20 cellular contexts compared by ENCODE assay signal in genomic region chr9:26243298-26243697, GRCh38.
"Had no signal": no experiment of that assay in that cellular context is flagged by ENCODE, and none has a peak within 500 bp of the region (broad histone marks: within the 10 kb centered on the region; RNA-seq: fewer than 3 reads in every experiment).

No MANE protein-coding gene starts in this region.

- H3K27ac ChIP-seq: cardiac muscle cell, neutrophil, thyroid gland, WERI-Rb-1 had no signal

- H3K9me3 Mint-ChIP-seq: endodermal cell had no signal

- DNase-seq: activated CD4-positive, alpha-beta memory T cell treated with anti-CD3 and anti-CD28 coated beads for 36 hours; activated CD4-positive, alpha-beta T cell treated with anti-CD3 and anti-CD28 coated beads for 36 hours; activated CD8-positive, alpha-beta memory T cell treated with anti-CD3 and anti-CD28 coated beads, Interleukin-2, amount 10 ng/mL, durations not matched to agents 7 days and 5 days; activated naive CD4-positive, alpha-beta T cell; activated naive CD8-positive, alpha-beta T cell treated with anti-CD3 and anti-CD28 coated beads, Interleukin-2, amount 10 ng/mL, durations not matched to agents 7 days and 5 days; endodermal cell; foreskin melanocyte; glutamatergic neuron; hippocampal formation; left cardiac atrium; mesendoderm; naive thymus-derived CD4-positive, alpha-beta T cell; stimulated activated CD4-positive, alpha-beta T cell treated with anti-CD3 and anti-CD28 coated beads, Interleukin-2, amount 100 ng/mL, for 24 hours; stimulated activated naive CD4-positive, alpha-beta T cell treated with Interleukin-2 at 50 U/mL for 16 hours; T-helper 17 cell; thyroid gland; WERI-Rb-1 had no signal

- H3K4me3 ChIP-seq: cardiac muscle cell, thyroid gland had no signal

- H3K27ac Mint-ChIP-seq: activated CD4-positive, alpha-beta memory T cell treated with anti-CD3 and anti-CD28 coated beads for 36 hours; activated CD4-positive, alpha-beta T cell treated with anti-CD3 and anti-CD28 coated beads for 36 hours; activated CD8-positive, alpha-beta memory T cell treated with anti-CD3 and anti-CD28 coated beads, Interleukin-2, amount 10 ng/mL, durations not matched to agents 7 days and 5 days; activated naive CD8-positive, alpha-beta T cell treated with anti-CD3 and anti-CD28 coated beads, Interleukin-2, amount 10 ng/mL, durations not matched to agents 7 days and 5 days; endodermal cell; naive thymus-derived CD4-positive, alpha-beta T cell; T-helper 17 cell had no signal

- H3K36me3 ChIP-seq: cardiac muscle cell, neutrophil, thyroid gland, WERI-Rb-1 had no signal

- H3K36me3 Mint-ChIP-seq: activated CD4-positive, alpha-beta memory T cell treated with anti-CD3 and anti-CD28 coated beads for 36 hours; activated CD8-positive, alpha-beta memory T cell treated with anti-CD3 and anti-CD28 coated beads, Interleukin-2, amount 10 ng/mL, durations not matched to agents 7 days and 5 days; activated naive CD8-positive, alpha-beta T cell treated with anti-CD3 and anti-CD28 coated beads, Interleukin-2, amount 10 ng/mL, durations not matched to agents 7 days and 5 days had no signal

- H3K9me3 ChIP-seq: neutrophil, thyroid gland had no signal

- FAIRE-seq: urothelium cell line had no signal

- H3K4me1 Mint-ChIP-seq: activated CD4-positive, alpha-beta T cell treated with anti-CD3 and anti-CD28 coated beads for 36 hours; activated CD8-positive, alpha-beta memory T cell treated with anti-CD3 and anti-CD28 coated beads, Interleukin-2, amount 10 ng/mL, durations not matched to agents 7 days and 5 days; activated naive CD8-positive, alpha-beta T cell treated with anti-CD3 and anti-CD28 coated beads, Interleukin-2, amount 10 ng/mL, durations not matched to agents 7 days and 5 days; endodermal cell; naive thymus-derived CD4-positive, alpha-beta T cell; T-helper 17 cell had no signal

- H3K27me3 Mint-ChIP-seq: activated CD4-positive, alpha-beta memory T cell treated with anti-CD3 and anti-CD28 coated beads for 36 hours; activated CD4-positive, alpha-beta T cell treated with anti-CD3 and anti-CD28 coated beads for 36 hours; activated CD8-positive, alpha-beta memory T cell treated with anti-CD3 and anti-CD28 coated beads, Interleukin-2, amount 10 ng/mL, durations not matched to agents 7 days and 5 days; activated naive CD8-positive, alpha-beta T cell treated with anti-CD3 and anti-CD28 coated beads, Interleukin-2, amount 10 ng/mL, durations not matched to agents 7 days and 5 days; naive thymus-derived CD4-positive, alpha-beta T cell; T-helper 17 cell had no signal

- H3K27me3 ChIP-seq: cardiac muscle cell, neutrophil, thyroid gland had no signal

- H3K4me3 Mint-ChIP-seq: activated CD4-positive, alpha-beta memory T cell treated with anti-CD3 and anti-CD28 coated beads for 36 hours; activated CD4-positive, alpha-beta T cell treated with anti-CD3 and anti-CD28 coated beads for 36 hours; activated CD8-positive, alpha-beta memory T cell treated with anti-CD3 and anti-CD28 coated beads, Interleukin-2, amount 10 ng/mL, durations not matched to agents 7 days and 5 days; activated naive CD8-positive, alpha-beta T cell treated with anti-CD3 and anti-CD28 coated beads, Interleukin-2, amount 10 ng/mL, durations not matched to agents 7 days and 5 days; endodermal cell; naive thymus-derived CD4-positive, alpha-beta T cell; T-helper 17 cell had no signal

- ATAC-seq: activated CD4-positive, alpha-beta T cell treated with anti-CD3 and anti-CD28 coated beads for 36 hours; activated CD8-positive, alpha-beta memory T cell treated with anti-CD3 and anti-CD28 coated beads, Interleukin-2, amount 10 ng/mL, durations not matched to agents 7 days and 5 days; left cardiac atrium; naive thymus-derived CD4-positive, alpha-beta T cell; T-helper 17 cell had no signal
